In genomic region chr5:2684606-2685005, GRCh38 we compare ENCODE assay signal across 19 cellular contexts.
DNase-seq lines count a peak whose midpoint lies in the region; ATAC-seq and TF ChIP-seq lines count a peak whose summit lies in the region.
"Had no signal": no experiment of that assay in that cellular context is flagged by ENCODE, and none has a peak within 500 bp of the region (broad histone marks: within the 10 kb centered on the region; RNA-seq: fewer than 3 reads in every experiment).

No MANE protein-coding gene starts in this region.

- no peak overlapping the region for H4K91ac ChIP-seq in neuronal stem cell (ENCODE audit: low read depth, low read length, poor library complexity)

- no peak overlapping the region for H3K4ac ChIP-seq in neuronal stem cell (ENCODE audit: low read length)

- H3K23ac ChIP-seq in neuronal stem cell (ENCODE audit: low read depth, low read length, poor library complexity), result no peak overlapping the region

- H2BK5ac ChIP-seq in neuronal stem cell (ENCODE audit: low read length), result no peak overlapping the region

- H2AK5ac ChIP-seq in neuronal stem cell (ENCODE audit: low read depth, low read length), result no peak overlapping the region

- H3K4me1 ChIP-seq in RWPE2 (ENCODE audit: insufficient read depth, poor library complexity, severe bottlenecking) (peaks cover 15% of the 10 kb centered on the region), neuronal stem cell (ENCODE audit: control insufficient read depth in 2 of 2, insufficient read depth in 1 of 2, low read depth in 1 of 2, low read length in 2 of 2) (peaks cover 5 to 9% of the 10 kb centered on the region in 2 donors)
- H3K4me1 ChIP-seq: BE2C had no signal

- no peak for TF ChIP-seq CTCF in RWPE1 (conservative IDR thresholded peaks at IDR 0.05; ENCODE audit: low read depth)
- no peak for TF ChIP-seq CTCF in RWPE2 (IDR thresholded peaks at IDR 0.05; ENCODE audit: poor library complexity, severe bottlenecking)

- no peak overlapping the region for H3K4me2 ChIP-seq in neuronal stem cell (ENCODE audit: insufficient read depth, low read length, poor library complexity, severe bottlenecking)
- H3K4me2 ChIP-seq: BLaER1 had no signal

- H3K36me3 ChIP-seq in RWPE2 (ENCODE audit: low read depth) (no peaks in the 10 kb centered on the region), neuronal stem cell (replicated peaks in 1 of 2; ENCODE audit: control insufficient read depth in 2 of 2, insufficient read depth in 2 of 2, low read length in 2 of 2) (no peaks in the 10 kb centered on the region)
- H3K36me3 ChIP-seq: BE2C, BLaER1 had no signal

- H3K27ac ChIP-seq in RWPE1 (peak overlapping the region; percentile 59), RWPE2 (ENCODE audit: poor library complexity, severe bottlenecking) (peak overlapping the region; percentile 36), neuronal stem cell (replicated peaks; ENCODE audit: low read length) (no peak overlapping the region)
- H3K27ac ChIP-seq: BLaER1 had no signal

- H3K9me3 ChIP-seq in RWPE2 (ENCODE audit: severe bottlenecking), result no peaks in the 10 kb centered on the region
- H3K9me3 ChIP-seq in neuronal stem cell (replicated peaks in 1 of 2; ENCODE audit: control insufficient read depth in 2 of 2, insufficient read depth in 1 of 2, low read depth in 1 of 2, low read length in 2 of 2), result peaks cover 0 to 3% of the 10 kb centered on the region in 2 donors
- H3K9me3 ChIP-seq: BLaER1 had no signal

- peak overlapping the region; percentile 26 for H3K14ac ChIP-seq in neuronal stem cell (ENCODE audit: low read length)

- H3K4me3 ChIP-seq in RWPE2 (ENCODE audit: severe bottlenecking) (no peak overlapping the region), neuronal stem cell (ENCODE audit: low read length in 2 of 2) (no peak overlapping the region)
- H3K4me3 ChIP-seq: BLaER1 had no signal

- H3K27me3 ChIP-seq in RWPE2 (ENCODE audit: insufficient read depth, poor library complexity, severe bottlenecking) (peaks cover 4% of the 10 kb centered on the region), neuronal stem cell (ENCODE audit: control insufficient read depth in 3 of 3, insufficient read depth in 3 of 3, low read depth in 1 of 3, low read length in 3 of 3) (no peaks in the 10 kb centered on the region)
- H3K27me3 ChIP-seq: BE2C, BLaER1 had no signal

- no peak overlapping the region for H2BK15ac ChIP-seq in neuronal stem cell (ENCODE audit: low read length)

- no peaks in the 10 kb centered on the region for H3K79me1 ChIP-seq in neuronal stem cell (ENCODE audit: low read depth, low read length)

- H2AFZ ChIP-seq in neuronal stem cell (ENCODE audit: low read length), result no peak overlapping the region

- no peak overlapping the region for H3K9ac ChIP-seq in neuronal stem cell (ENCODE audit: low read depth, low read length, poor library complexity)
- H3K9ac ChIP-seq: BLaER1 had no signal

- no peak for DNase-seq in RWPE1 (ENCODE audit: low spot score)
- no peak for DNase-seq in RWPE2 (ENCODE audit: low spot score)
- DNase-seq in neuronal stem cell (ENCODE audit: low spot score), result no peak
- DNase-seq in NCI-H2029 treated with DMSO at 0.1 percent for 48 hours (lab: John Stamatoyannopoulos, UW), result no peak
- no peak for DNase-seq in DMS53 (lab: John Stamatoyannopoulos, UW)
- DNase-seq: 8988T; ACHN; BE2C; C1 segment of cervical spinal cord; CD4-positive, alpha-beta memory T cell; CD4-positive, CD25-positive, alpha-beta regulatory T cell; CD8-positive, alpha-beta memory T cell; COR-L47; DMS 273 treated with DMSO at 0.1 percent for 48 hours; DMS153; DMS79 treated with DMSO at 0.1 percent for 48 hours; GF-D8 had no signal

- no peak overlapping the region for H4K8ac ChIP-seq in neuronal stem cell (ENCODE audit: low read depth, low read length)

- no peak overlapping the region for H2BK120ac ChIP-seq in neuronal stem cell (ENCODE audit: low read depth, low read length)

- POLR2A ChIA-PET in RWPE1 (lab: Yijun Ruan, JAX; ENCODE audit: low non-redundant PET), result no interaction called here

- no peak for TF ChIP-seq POLR2A in GM18505 (IDR thresholded peaks at IDR 0.05; ENCODE audit: borderline replicate concordance, extremely low read depth, insufficient read depth, insufficient read length)

- CTCF ChIA-PET in RWPE1 (lab: Yijun Ruan, JAX), result no interaction called here

- no peak overlapping the region for H3K18ac ChIP-seq in neuronal stem cell (ENCODE audit: low read length)

- no peak overlapping the region for H2BK12ac ChIP-seq in neuronal stem cell (ENCODE audit: low read length)

- ATAC-seq in RWPE2 (ENCODE audit: low read depth), result no peak
- ATAC-seq in GM18505 (IDR thresholded peaks at IDR 0.05; ENCODE audit: unreplicated experiment), result no peak

- no CpG with 5 or more reads among the region's 11 CpGs for WGBS in neuronal stem cell (ENCODE audit: extremely low coverage in 2 of 2, insufficient read length in 2 of 2, insufficient replicate concordance in 1 of 2), 2 donors
